Comparison of ENCODE assay signal across 18 cellular contexts in the genomic region with DNA sequence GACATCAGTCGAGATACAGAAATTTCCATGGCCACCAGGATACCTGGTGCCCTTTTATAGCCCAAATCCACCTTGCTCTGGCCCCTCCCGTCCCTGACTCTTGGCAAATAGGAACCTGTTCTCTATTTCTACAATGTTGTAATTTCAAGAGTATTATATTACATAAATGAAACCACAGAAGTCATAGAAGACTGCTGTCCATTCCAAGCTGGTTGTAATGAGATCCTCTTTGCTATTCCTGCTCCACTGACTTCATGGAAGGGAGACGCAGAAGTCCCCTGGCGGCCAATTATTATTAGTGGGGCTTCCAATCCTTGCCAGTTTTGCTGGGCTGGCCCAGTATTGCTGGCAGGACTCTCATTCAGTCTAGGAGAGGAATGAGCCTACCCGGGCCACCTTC. TPM values are rescaled to one million over a fixed set of nuclear protein-coding genes. Genes with fewer than 3 reads are reported as not detected.
DNase-seq lines count a peak whose midpoint lies in the region; ATAC-seq and TF ChIP-seq lines count a peak whose summit lies in the region.
"Had no signal": no experiment of that assay in that cellular context is flagged by ENCODE, and none has a peak within 500 bp of the region (broad histone marks: within the 10 kb centered on the region; RNA-seq: fewer than 3 reads in every experiment).

No MANE protein-coding gene starts in this region.

- no peak overlapping the region for H3K4me2 ChIP-seq in GM23338
- H3K4me2 ChIP-seq: BLaER1, neural progenitor cell had no signal

- no peak overlapping the region for H2AFZ ChIP-seq in GM23338
- H2AFZ ChIP-seq: neural progenitor cell had no signal

- H3K9me3 ChIP-seq in naive thymus-derived CD4-positive, alpha-beta T cell (ENCODE audit: control insufficient read depth in 2 of 3, low read length in 3 of 3) = no peaks in the 10 kb centered on the region
- no peaks in the 10 kb centered on the region for H3K9me3 ChIP-seq in WERI-Rb-1 (ENCODE audit: severe bottlenecking)
- H3K9me3 ChIP-seq: BLaER1 had no signal

- H3K4me3 ChIP-seq in GM23338 (no peak overlapping the region), fibroblast of the aortic adventitia (ENCODE audit: low read depth, low read length) (no peak overlapping the region), WERI-Rb-1 (ENCODE audit: low read depth, low read length) (no peak overlapping the region)
- H3K4me3 ChIP-seq in naive thymus-derived CD4-positive, alpha-beta T cell (ENCODE audit: low read length) = no peak overlapping the region
- H3K4me3 ChIP-seq: BLaER1, neural progenitor cell, skin epidermis had no signal

- H3K36me3 Mint-ChIP-seq in GM23338 (ENCODE audit: low read depth) = peaks cover 11% of the 10 kb centered on the region; the same call in 2 of the 3 replicates
- H3K36me3 Mint-ChIP-seq in naive thymus-derived CD4-positive, alpha-beta T cell = peaks cover 0 to 17% (median 12%) of the 10 kb centered on the region in 5 donors

- no peak overlapping the region for H3K27ac Mint-ChIP-seq in GM23338
- H3K27ac Mint-ChIP-seq in naive thymus-derived CD4-positive, alpha-beta T cell = peak overlapping the region in 2 of 9 donors; percentile 14 to 58
- H3K27ac Mint-ChIP-seq: neural progenitor cell had no signal

- H3F3A ChIP-seq in GM23338 (replicated peaks; ENCODE audit: low read depth) = peaks cover 3% of the 10 kb centered on the region; the same call in 1 of the 2 replicates

- no peak overlapping the region for H3K4me3 Mint-ChIP-seq in GM23338
- H3K4me3 Mint-ChIP-seq in naive thymus-derived CD4-positive, alpha-beta T cell = no peak overlapping the region
- H3K4me3 Mint-ChIP-seq: brain, H9, neural progenitor cell had no signal

- peaks cover 17% of the 10 kb centered on the region for H4K20me1 ChIP-seq in GM23338 (replicated peaks; ENCODE audit: insufficient read depth)

- no peak; a peak in 1 of 4 replicates for TF ChIP-seq CTCF in GM23338 (conservative IDR thresholded peaks at IDR 0.05; ENCODE audit: low read depth in 2 of 2)
- no peak for TF ChIP-seq CTCF in fibroblast of the aortic adventitia (IDR thresholded peaks at IDR 0.05; ENCODE audit: insufficient read depth, low read length)
- no peak for TF ChIP-seq CTCF in WERI-Rb-1 (IDR thresholded peaks at IDR 0.05; ENCODE audit: low read depth, low read length)

- H3K79me2 ChIP-seq in GM23338 (replicated peaks; ENCODE audit: insufficient read depth) = peaks cover 52% of the 10 kb centered on the region

- DNase-seq in GM23338 (ENCODE audit: low spot score) = peak; percentile 19
- peak; percentile 72 for DNase-seq in NCI-H2107 treated with DMSO at 0.1 percent for 48 hours (lab: John Stamatoyannopoulos, UW; ENCODE audit: unreplicated experiment)
- peak; percentile 19 for DNase-seq in fibroblast of the aortic adventitia (ENCODE audit: low read depth)
- no peak for DNase-seq in sciatic nerve (ENCODE audit: low spot score)
- DNase-seq in naive thymus-derived CD4-positive, alpha-beta T cell = no peak
- DNase-seq in WERI-Rb-1 = no peak
- DNase-seq: effector CD8-positive, alpha-beta T cell; foreskin keratinocyte; H9; mesenchymal stem cell; NCI-H82; RPMI8226; stimulated activated naive CD4-positive, alpha-beta T cell treated with Interleukin-2 at 50 U/mL for 16 hours had no signal

- no peaks in the 10 kb centered on the region for H3K4me1 Mint-ChIP-seq in GM23338
- H3K4me1 Mint-ChIP-seq in naive thymus-derived CD4-positive, alpha-beta T cell = peaks cover 8 to 27% (median 23%) of the 10 kb centered on the region in 7 donors
- H3K4me1 Mint-ChIP-seq: H9, neural progenitor cell had no signal

- intact Hi-C loops in sciatic nerve (cut with DNase I) = no loop called here
- intact Hi-C loops in naive thymus-derived CD4-positive, alpha-beta T cell (cut with micrococcal nuclease) = no loop called here

- H3K4me1 ChIP-seq in GM23338 (ENCODE audit: insufficient read depth) = peaks cover 6% of the 10 kb centered on the region; the same call in 1 of the 2 replicates
- H3K4me1 ChIP-seq in naive thymus-derived CD4-positive, alpha-beta T cell (ENCODE audit: control insufficient read depth in 2 of 2, insufficient read depth in 2 of 2, low read length in 2 of 2) = peaks cover 0 to 1% of the 10 kb centered on the region in 2 donors
- H3K4me1 ChIP-seq: BLaER1, foreskin keratinocyte, neural progenitor cell had no signal

- H3K9me3 Mint-ChIP-seq in GM23338 = no peaks in the 10 kb centered on the region
- no peaks in the 10 kb centered on the region for H3K9me3 Mint-ChIP-seq in naive thymus-derived CD4-positive, alpha-beta T cell
- H3K9me3 Mint-ChIP-seq: brain, H9, neural progenitor cell had no signal

- CTCF ChIA-PET in naive thymus-derived CD4-positive, alpha-beta T cell (lab: Charles Lee) = no interaction called here

- H3K27me3 ChIP-seq in GM23338 (ENCODE audit: insufficient read depth) = no peaks in the 10 kb centered on the region
- H3K27me3 ChIP-seq in naive thymus-derived CD4-positive, alpha-beta T cell (ENCODE audit: control insufficient read depth in 2 of 2, insufficient read depth in 2 of 2, low read length in 2 of 2) = no peaks in the 10 kb centered on the region
- no peaks in the 10 kb centered on the region for H3K27me3 ChIP-seq in WERI-Rb-1 (ENCODE audit: insufficient read depth, low read depth, severe bottlenecking)
- H3K27me3 ChIP-seq: BLaER1, foreskin keratinocyte, neural progenitor cell had no signal

- POLR2A ChIA-PET in naive thymus-derived CD4-positive, alpha-beta T cell (lab: Charles Lee) = no interaction called here

- H3K27me3 Mint-ChIP-seq in GM23338 (ENCODE audit: insufficient read depth, low read depth, poor library complexity) = peaks cover 2% of the 10 kb centered on the region
- no peaks in the 10 kb centered on the region for H3K27me3 Mint-ChIP-seq in naive thymus-derived CD4-positive, alpha-beta T cell
- H3K27me3 Mint-ChIP-seq: brain had no signal

- no peak for ATAC-seq in GM23338
- peak; percentile 86 for ATAC-seq in sciatic nerve
- no peak for ATAC-seq in naive thymus-derived CD4-positive, alpha-beta T cell
- ATAC-seq in HG03196 (IDR thresholded peaks at IDR 0.05; ENCODE audit: unreplicated experiment) = no peak
- ATAC-seq: foreskin keratinocyte had no signal

- no peaks in the 10 kb centered on the region for H3K36me3 ChIP-seq in GM23338 (ENCODE audit: insufficient read depth)
- peaks cover 0 to 40% (median 0%) of the 10 kb centered on the region in 3 experiments for H3K36me3 ChIP-seq in naive thymus-derived CD4-positive, alpha-beta T cell (ENCODE audit: control insufficient read depth in 2 of 3, insufficient read depth in 3 of 3, low read length in 3 of 3)
- peaks cover 28% of the 10 kb centered on the region for H3K36me3 ChIP-seq in WERI-Rb-1

- H3K27ac ChIP-seq in GM23338 (ENCODE audit: low read depth) (no peak overlapping the region; the same call in 1 of the 2 replicates), WERI-Rb-1 (no peak overlapping the region)
- H3K27ac ChIP-seq in naive thymus-derived CD4-positive, alpha-beta T cell (ENCODE audit: low read depth, low read length) = no peak overlapping the region
- H3K27ac ChIP-seq: BLaER1, foreskin keratinocyte, neural progenitor cell, skin epidermis had no signal

- H3K9me2 ChIP-seq in GM23338 (ENCODE audit: insufficient read depth) = no peaks in the 10 kb centered on the region

TF ChIP-seq in GM23338, 12 proteins besides CTCF, POLR2A, EP300 and RAD21 (continues in another document):
- no peak for TF ChIP-seq EZH2 (IDR thresholded peaks at IDR 0.05; ENCODE audit: low read depth, unreplicated experiment)
- TF ChIP-seq, protein P1, sequence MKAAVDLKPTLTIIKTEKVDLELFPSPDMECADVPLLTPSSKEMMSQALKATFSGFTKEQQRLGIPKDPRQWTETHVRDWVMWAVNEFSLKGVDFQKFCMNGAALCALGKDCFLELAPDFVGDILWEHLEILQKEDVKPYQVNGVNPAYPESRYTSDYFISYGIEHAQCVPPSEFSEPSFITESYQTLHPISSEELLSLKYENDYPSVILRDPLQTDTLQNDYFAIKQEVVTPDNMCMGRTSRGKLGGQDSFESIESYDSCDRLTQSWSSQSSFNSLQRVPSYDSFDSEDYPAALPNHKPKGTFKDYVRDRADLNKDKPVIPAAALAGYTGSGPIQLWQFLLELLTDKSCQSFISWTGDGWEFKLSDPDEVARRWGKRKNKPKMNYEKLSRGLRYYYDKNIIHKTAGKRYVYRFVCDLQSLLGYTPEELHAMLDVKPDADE (IDR thresholded peaks at IDR 0.05) = no peak
- TF ChIP-seq, protein P2, sequence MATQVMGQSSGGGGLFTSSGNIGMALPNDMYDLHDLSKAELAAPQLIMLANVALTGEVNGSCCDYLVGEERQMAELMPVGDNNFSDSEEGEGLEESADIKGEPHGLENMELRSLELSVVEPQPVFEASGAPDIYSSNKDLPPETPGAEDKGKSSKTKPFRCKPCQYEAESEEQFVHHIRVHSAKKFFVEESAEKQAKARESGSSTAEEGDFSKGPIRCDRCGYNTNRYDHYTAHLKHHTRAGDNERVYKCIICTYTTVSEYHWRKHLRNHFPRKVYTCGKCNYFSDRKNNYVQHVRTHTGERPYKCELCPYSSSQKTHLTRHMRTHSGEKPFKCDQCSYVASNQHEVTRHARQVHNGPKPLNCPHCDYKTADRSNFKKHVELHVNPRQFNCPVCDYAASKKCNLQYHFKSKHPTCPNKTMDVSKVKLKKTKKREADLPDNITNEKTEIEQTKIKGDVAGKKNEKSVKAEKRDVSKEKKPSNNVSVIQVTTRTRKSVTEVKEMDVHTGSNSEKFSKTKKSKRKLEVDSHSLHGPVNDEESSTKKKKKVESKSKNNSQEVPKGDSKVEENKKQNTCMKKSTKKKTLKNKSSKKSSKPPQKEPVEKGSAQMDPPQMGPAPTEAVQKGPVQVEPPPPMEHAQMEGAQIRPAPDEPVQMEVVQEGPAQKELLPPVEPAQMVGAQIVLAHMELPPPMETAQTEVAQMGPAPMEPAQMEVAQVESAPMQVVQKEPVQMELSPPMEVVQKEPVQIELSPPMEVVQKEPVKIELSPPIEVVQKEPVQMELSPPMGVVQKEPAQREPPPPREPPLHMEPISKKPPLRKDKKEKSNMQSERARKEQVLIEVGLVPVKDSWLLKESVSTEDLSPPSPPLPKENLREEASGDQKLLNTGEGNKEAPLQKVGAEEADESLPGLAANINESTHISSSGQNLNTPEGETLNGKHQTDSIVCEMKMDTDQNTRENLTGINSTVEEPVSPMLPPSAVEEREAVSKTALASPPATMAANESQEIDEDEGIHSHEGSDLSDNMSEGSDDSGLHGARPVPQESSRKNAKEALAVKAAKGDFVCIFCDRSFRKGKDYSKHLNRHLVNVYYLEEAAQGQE (IDR thresholded peaks at IDR 0.05; ENCODE audit: unreplicated experiment) = no peak
- TF ChIP-seq STAT1 (IDR thresholded peaks at IDR 0.05; ENCODE audit: unreplicated experiment) = no peak
- TF ChIP-seq ZNF114 (CRISPR knock-in tag; IDR thresholded peaks at IDR 0.05) = no peak
- TF ChIP-seq CREB1 (CRISPR knock-in tag; IDR thresholded peaks at IDR 0.05; ENCODE audit: low read depth) = no peak
- no peak for TF ChIP-seq NANOG (IDR thresholded peaks at IDR 0.05; ENCODE audit: borderline replicate concordance)

RNA-seq across cellular contexts. Expression of a gene that starts 26.6 kb away (rescaled TPM):
- 14.8 and 19.3 TPM in 2 replicates for total RNA-seq in GM23338 (2014; rRNA removed; shearing (Covaris generic))
- polyA plus RNA-seq in GM23338 (2016; fragmentation: Nextera tagmentation; extraction: Ambion mirVana) = 29.4 and 32.0 TPM in 2 replicates
- total RNA-seq in fibroblast of the aortic adventitia (ENCODE audit: low replicate concordance) = 13.1 and 16.4 TPM in 2 replicates
- total RNA-seq in sciatic nerve = 30.8 TPM
- total RNA-seq in naive thymus-derived CD4-positive, alpha-beta T cell = 10 to 100 TPM; 34.0 to 51.3 (median 40.1) TPM
- polyA plus RNA-seq in naive thymus-derived CD4-positive, alpha-beta T cell = 10 to 100 TPM; 66.1 to 68.0 TPM

Comparison
In these comparisons a context has a peak if more than half of its experiments do, and no peak if none do; other contexts are left out.
1. DNase-seq: peak in GM23338 (single experiment), NCI-H2107 treated with DMSO at 0.1 percent for 48 hours (single experiment) and fibroblast of the aortic adventitia (single experiment); none in sciatic nerve (single experiment), naive thymus-derived CD4-positive, alpha-beta T cell (0 of 9) and WERI-Rb-1 (single experiment).